31 cellular contexts compared by ENCODE assay signal in the genomic region with DNA sequence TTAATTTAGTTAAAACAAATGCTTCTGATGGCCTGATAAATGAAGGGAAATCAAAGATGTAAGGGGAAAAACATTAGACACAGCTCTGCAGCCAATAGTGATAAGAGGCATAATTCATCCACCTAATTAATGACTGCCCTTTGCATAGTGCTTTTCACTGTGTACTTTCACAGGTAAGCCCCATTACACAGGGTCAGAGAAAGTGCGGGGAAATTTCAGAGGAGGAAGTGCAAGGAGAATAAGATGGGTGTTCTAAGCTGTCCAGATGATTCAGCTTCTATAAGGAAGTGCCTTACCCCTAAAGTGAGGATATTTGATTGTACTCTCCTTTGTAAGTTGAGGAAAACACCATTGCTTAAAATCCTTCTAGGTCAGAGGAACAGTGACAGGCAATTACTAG.
DNase-seq lines count a peak whose midpoint lies in the region; ATAC-seq, FAIRE-seq and TF ChIP-seq lines count a peak whose summit lies in the region.
"Had no signal": no experiment of that assay in that cellular context is flagged by ENCODE, and none has a peak within 500 bp of the region (broad histone marks: within the 10 kb centered on the region; RNA-seq: fewer than 3 reads in every experiment).

No MANE protein-coding gene starts in this region.

- H3K27me3 ChIP-seq in Peyer's patch (no peaks in the 10 kb centered on the region), liver (ENCODE audit: control insufficient read depth in 4 of 4, insufficient read depth in 4 of 4, low read length in 3 of 4) (no peaks in the 10 kb centered on the region), spleen (replicated peaks in 1 of 7) (no peaks in the 10 kb centered on the region), aorta (ENCODE audit: control insufficient read depth in 1 of 2, insufficient read depth in 2 of 2, low read length in 1 of 2) (no peaks in the 10 kb centered on the region)
- H3K27me3 ChIP-seq: ascending aorta, esophagus muscularis mucosa, heart left ventricle had no signal

- H3K4me1 Mint-ChIP-seq in stimulated activated memory B cell treated with anti-CD40 and anti-IgM and Interleukin-4, amounts not matched to agents 10 μg/mL and 1 μg/mL and 100 μg/mL, for 72 hours = peaks cover 8% of the 10 kb centered on the region
- H3K4me1 Mint-ChIP-seq: naive thymus-derived CD8-positive, alpha-beta T cell had no signal

- H3K9me3 ChIP-seq in Peyer's patch (no peaks in the 10 kb centered on the region), liver (ENCODE audit: control insufficient read depth in 4 of 4, low read length in 3 of 4) (no peaks in the 10 kb centered on the region), spleen (no peaks in the 10 kb centered on the region), aorta (ENCODE audit: control insufficient read depth, low read length) (no peaks in the 10 kb centered on the region)
- H3K9me3 ChIP-seq: ascending aorta, esophagus muscularis mucosa, heart left ventricle had no signal

- H3K36me3 ChIP-seq in Peyer's patch (peaks cover 0 to 4% (median 0%) of the 10 kb centered on the region in 3 donors), liver (ENCODE audit: control insufficient read depth in 4 of 4, insufficient read depth in 3 of 4, low read depth in 1 of 4, low read length in 3 of 4) (peaks cover 3 to 26% (median 12%) of the 10 kb centered on the region in 4 donors), spleen (no peaks in the 10 kb centered on the region), aorta (ENCODE audit: control insufficient read depth in 1 of 2, insufficient read depth in 2 of 2, low read length in 1 of 2) (no peaks in the 10 kb centered on the region)
- H3K36me3 ChIP-seq: ascending aorta, esophagus muscularis mucosa, heart left ventricle had no signal

- no peak for TF ChIP-seq CTCF in Peyer's patch (IDR thresholded peaks at IDR 0.05)
- TF ChIP-seq CTCF in liver (IDR thresholded peaks at IDR 0.05; ENCODE audit: low read depth, low read length, missing input control) = no peak
- TF ChIP-seq CTCF in spleen (IDR thresholded peaks at IDR 0.05 in 8 of 11, conservative IDR thresholded peaks at IDR 0.05 in 3 of 11) = no peak

- peak; percentile 58 for ATAC-seq in stimulated activated memory B cell treated with anti-CD40 and anti-IgM and Interleukin-4, amounts not matched to agents 10 μg/mL and 1 μg/mL and 100 μg/mL, for 72 hours
- ATAC-seq in aorta (ENCODE audit: low FRiP score) = no peak
- ATAC-seq: activated CD4-positive, CD25-positive, alpha-beta regulatory T cell treated with anti-CD3 and anti-CD28 coated beads, Interleukin-2, amount 50 U/mL, for 24 hours; activated CD8-positive, alpha-beta T cell treated with anti-CD3 and anti-CD28 coated beads for 36 hours; CD8-positive, alpha-beta T cell; foreskin keratinocyte; heart left ventricle; K562; left cardiac atrium; naive thymus-derived CD8-positive, alpha-beta T cell had no signal

- DNase-seq in NOMO-1 treated with DMSO at 0.1 percent for 48 hours (lab: John Stamatoyannopoulos, UW; ENCODE audit: unreplicated experiment) = peak; percentile 11
- no peak for DNase-seq in NOMO-1 treated with dmso at 0.1 percent for 144 hours (lab: John Stamatoyannopoulos, UW; ENCODE audit: unreplicated experiment)
- DNase-seq in Peyer's patch = peak in 1 of 3 donors; percentile 57
- DNase-seq in spleen = no peak
- DNase-seq in GM19239 (ENCODE audit: insufficient read length, low spot score) = no peak
- no peak for DNase-seq in aorta
- DNase-seq: activated CD8-positive, alpha-beta T cell treated with anti-CD3 and anti-CD28 coated beads for 36 hours; activated effector memory CD4-positive, alpha-beta T cell treated with anti-CD3 and anti-CD28 coated beads, Interleukin-2, amount 50 U/mL, for 16 hours; activated naive CD8-positive, alpha-beta T cell treated with anti-CD3 and anti-CD28 coated beads for 36 hours; CD8-positive, alpha-beta T cell; cortex of kidney; DMS 273 treated with DMSO at 0.1 percent for 48 hours; foreskin keratinocyte; H7; heart left ventricle; left cardiac atrium; MM.1S; naive thymus-derived CD8-positive, alpha-beta T cell; NCI-H1436; NCI-H2107; NCI-H446; occipital lobe; retina; trophoblast cell had no signal

- H3K4me1 ChIP-seq in Peyer's patch (peaks cover 0 to 14% (median 0%) of the 10 kb centered on the region in 4 donors), liver (ENCODE audit: control insufficient read depth in 4 of 4, insufficient read depth in 4 of 4, low read length in 3 of 4) (peaks cover 9 to 41% (median 32%) of the 10 kb centered on the region in 4 donors), spleen (no peaks in the 10 kb centered on the region), aorta (ENCODE audit: control insufficient read depth in 1 of 2, insufficient read depth in 2 of 2, low read length in 2 of 2) (no peaks in the 10 kb centered on the region)
- H3K4me1 ChIP-seq: ascending aorta, esophagus muscularis mucosa, foreskin keratinocyte, heart left ventricle had no signal

- H3K36me3 Mint-ChIP-seq in stimulated activated memory B cell treated with anti-CD40 and anti-IgM and Interleukin-4, amounts not matched to agents 10 μg/mL and 1 μg/mL and 100 μg/mL, for 72 hours = no peaks in the 10 kb centered on the region
- H3K36me3 Mint-ChIP-seq: activated naive CD8-positive, alpha-beta T cell treated with anti-CD3 and anti-CD28 coated beads for 36 hours; CD8-positive, alpha-beta T cell; naive thymus-derived CD8-positive, alpha-beta T cell had no signal

- no peak for FAIRE-seq in GM19239 (lab: Jason Lieb, UNC)
- FAIRE-seq: K562, RCC 7860 had no signal

- TF ChIP-seq RAD21 in liver (IDR thresholded peaks at IDR 0.05) = no peak

- H3K27ac ChIP-seq in Peyer's patch (peak overlapping the region in 3 of 4 donors; percentile 44 to 85 (median 48)), liver (ENCODE audit: low read depth in 1 of 2, low read length in 2 of 2) (peak overlapping the region; percentile 30 to 76), spleen (no peak overlapping the region), aorta (ENCODE audit: low read depth in 1 of 2, low read length in 2 of 2) (no peak overlapping the region)
- H3K27ac ChIP-seq: ascending aorta, esophagus muscularis mucosa, foreskin keratinocyte, heart left ventricle had no signal

- 45% methylated on average over 1 of the region's 1 CpG for WGBS in liver
- 66 to 84% (median 73%) methylated on average over 1 of the region's 1 CpG for WGBS in spleen, 5 donors
- 79 to 93% methylated on average over 1 of the region's 1 CpG for WGBS in aorta, 2 donors

- no peak for TF ChIP-seq POLR2A in Peyer's patch (IDR thresholded peaks at IDR 0.05)
- TF ChIP-seq POLR2A in spleen (IDR thresholded peaks at IDR 0.05) = no peak

- H3K4me3 Mint-ChIP-seq in stimulated activated memory B cell treated with anti-CD40 and anti-IgM and Interleukin-4, amounts not matched to agents 10 μg/mL and 1 μg/mL and 100 μg/mL, for 72 hours = no peak overlapping the region
- H3K4me3 Mint-ChIP-seq: activated CD8-positive, alpha-beta T cell treated with anti-CD3 and anti-CD28 coated beads for 36 hours; activated naive CD8-positive, alpha-beta T cell treated with anti-CD3 and anti-CD28 coated beads for 36 hours; CD8-positive, alpha-beta T cell; naive thymus-derived CD8-positive, alpha-beta T cell had no signal

- H3K4me3 ChIP-seq in Peyer's patch (no peak overlapping the region), liver (ENCODE audit: low read depth in 1 of 3, low read length in 3 of 3) (no peak overlapping the region), spleen (no peak overlapping the region), aorta (ENCODE audit: low read length in 2 of 2) (no peak overlapping the region)
- H3K4me3 ChIP-seq: ascending aorta, esophagus muscularis mucosa, heart left ventricle, K562 had no signal

- no peak overlapping the region for H3K27ac Mint-ChIP-seq in stimulated activated memory B cell treated with anti-CD40 and anti-IgM and Interleukin-4, amounts not matched to agents 10 μg/mL and 1 μg/mL and 100 μg/mL, for 72 hours
- H3K27ac Mint-ChIP-seq: activated CD8-positive, alpha-beta T cell treated with anti-CD3 and anti-CD28 coated beads for 36 hours; activated naive CD8-positive, alpha-beta T cell treated with anti-CD3 and anti-CD28 coated beads for 36 hours; CD8-positive, alpha-beta T cell; naive thymus-derived CD8-positive, alpha-beta T cell had no signal

- peaks cover 11% of the 10 kb centered on the region for H3K27me3 Mint-ChIP-seq in stimulated activated memory B cell treated with anti-CD40 and anti-IgM and Interleukin-4, amounts not matched to agents 10 μg/mL and 1 μg/mL and 100 μg/mL, for 72 hours

- intact Hi-C loops in spleen (cut with DNase I; ENCODE audit: low total_unique reads) = no loop called here
- intact Hi-C loops in aorta (cut with DNase I) = no loop called here

- no peaks in the 10 kb centered on the region for H3K9me3 Mint-ChIP-seq in stimulated activated memory B cell treated with anti-CD40 and anti-IgM and Interleukin-4, amounts not matched to agents 10 μg/mL and 1 μg/mL and 100 μg/mL, for 72 hours
- H3K9me3 Mint-ChIP-seq: activated CD8-positive, alpha-beta T cell treated with anti-CD3 and anti-CD28 coated beads for 36 hours; activated naive CD8-positive, alpha-beta T cell treated with anti-CD3 and anti-CD28 coated beads for 36 hours; CD8-positive, alpha-beta T cell; naive thymus-derived CD8-positive, alpha-beta T cell had no signal

- no peak overlapping the region for H3K9ac ChIP-seq in liver (ENCODE audit: low read depth in 1 of 2, low read length in 2 of 2)

TF ChIP-seq in liver, 16 proteins besides CTCF, POLR2A, EP300 and RAD21 (continues in another document):
- TF ChIP-seq EGR1 (IDR thresholded peaks at IDR 0.05; ENCODE audit: low read depth in 2 of 2) (no peak), NR2F2 (IDR thresholded peaks at IDR 0.05) (no peak), SP1 (IDR thresholded peaks at IDR 0.05) (no peak), TAF1 (conservative IDR thresholded peaks at IDR 0.05) (no peak)
- TF ChIP-seq, protein P1, sequence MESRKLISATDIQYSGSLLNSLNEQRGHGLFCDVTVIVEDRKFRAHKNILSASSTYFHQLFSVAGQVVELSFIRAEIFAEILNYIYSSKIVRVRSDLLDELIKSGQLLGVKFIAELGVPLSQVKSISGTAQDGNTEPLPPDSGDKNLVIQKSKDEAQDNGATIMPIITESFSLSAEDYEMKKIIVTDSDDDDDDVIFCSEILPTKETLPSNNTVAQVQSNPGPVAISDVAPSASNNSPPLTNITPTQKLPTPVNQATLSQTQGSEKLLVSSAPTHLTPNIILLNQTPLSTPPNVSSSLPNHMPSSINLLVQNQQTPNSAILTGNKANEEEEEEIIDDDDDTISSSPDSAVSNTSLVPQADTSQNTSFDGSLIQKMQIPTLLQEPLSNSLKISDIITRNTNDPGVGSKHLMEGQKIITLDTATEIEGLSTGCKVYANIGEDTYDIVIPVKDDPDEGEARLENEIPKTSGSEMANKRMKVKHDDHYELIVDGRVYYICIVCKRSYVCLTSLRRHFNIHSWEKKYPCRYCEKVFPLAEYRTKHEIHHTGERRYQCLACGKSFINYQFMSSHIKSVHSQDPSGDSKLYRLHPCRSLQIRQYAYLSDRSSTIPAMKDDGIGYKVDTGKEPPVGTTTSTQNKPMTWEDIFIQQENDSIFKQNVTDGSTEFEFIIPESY (IDR thresholded peaks at IDR 0.05) = no peak
- TF ChIP-seq, protein P2, sequence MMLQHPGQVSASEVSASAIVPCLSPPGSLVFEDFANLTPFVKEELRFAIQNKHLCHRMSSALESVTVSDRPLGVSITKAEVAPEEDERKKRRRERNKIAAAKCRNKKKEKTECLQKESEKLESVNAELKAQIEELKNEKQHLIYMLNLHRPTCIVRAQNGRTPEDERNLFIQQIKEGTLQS (IDR thresholded peaks at IDR 0.05) = no peak

Comparison
In these comparisons a context has a peak if more than half of its experiments do, and no peak if none do; other contexts are left out.
1. H3K27ac ChIP-seq: peak in Peyer's patch (3 of 4) and liver (2 of 2); none in spleen (0 of 8) and aorta (0 of 2).